ENCODE assay signal across 18 cellular contexts in genomic region chr12:95601626-95602025, GRCh38. TPM values are rescaled to one million over a fixed set of nuclear protein-coding genes. Genes with fewer than 3 reads are reported as not detected.
DNase-seq lines count a peak whose midpoint lies in the region; ATAC-seq and TF ChIP-seq lines count a peak whose summit lies in the region.
"Had no signal": no experiment of that assay in that cellular context is flagged by ENCODE, and none has a peak within 500 bp of the region (broad histone marks: within the 10 kb centered on the region; RNA-seq: fewer than 3 reads in every experiment).

No MANE protein-coding gene starts in this region.

- H3K27ac Mint-ChIP-seq in HFFc6 = peak overlapping the region; percentile 58
- H3K27ac Mint-ChIP-seq in stimulated activated naive CD8-positive, alpha-beta T cell treated with anti-CD3 and anti-CD28 coated beads, Interleukin-15, amount 100 ng/mL, for 72 hours = no peak overlapping the region
- H3K27ac Mint-ChIP-seq: activated CD8-positive, alpha-beta T cell treated with anti-CD3 and anti-CD28 coated beads, Interleukin-2, amount 10 ng/mL, durations not matched to agents 7 days and 5 days; CD4-positive, alpha-beta memory T cell; natural killer cell treated with Interleukin-12 subunit alpha and Interleukin-12 subunit beta and Interleukin-15 and Interleukin-18, amount 100 ng/mL, for 72 hours; stimulated activated memory B cell treated with anti-CD40 and anti-IgM and Interleukin-4, amounts not matched to agents 10 μg/mL and 1 μg/mL and 100 μg/mL, for 72 hours had no signal

- H3K27me3 Mint-ChIP-seq in HFFc6 (ENCODE audit: insufficient read depth) = no peaks in the 10 kb centered on the region
- no peaks in the 10 kb centered on the region for H3K27me3 Mint-ChIP-seq in stimulated activated naive CD8-positive, alpha-beta T cell treated with anti-CD3 and anti-CD28 coated beads, Interleukin-15, amount 100 ng/mL, for 72 hours

- H3K36me3 ChIP-seq in adipocyte (ENCODE audit: control insufficient read depth, insufficient read depth, low read length, severe bottlenecking) (no peaks in the 10 kb centered on the region), subcutaneous abdominal adipose tissue (ENCODE audit: control insufficient read depth in 5 of 5, insufficient read depth in 5 of 5, low read length in 5 of 5) (no peaks in the 10 kb centered on the region)
- H3K36me3 ChIP-seq: sigmoid colon had no signal

- TF ChIP-seq CTCF in HFFc6 (IDR thresholded peaks at IDR 0.05) = no peak

- DNase-seq in HFFc6 = peak; percentile 72
- DNase-seq in adipocyte (ENCODE audit: low read depth) = peak; percentile 45
- DNase-seq in glomerular visceral epithelial cell (ENCODE audit: extremely low spot score) = peak; percentile 48
- DNase-seq in HuH-7 (ENCODE audit: low spot score) = no peak
- DNase-seq in stimulated activated naive CD8-positive, alpha-beta T cell treated with anti-CD3 and anti-CD28 coated beads, Interleukin-15, amount 100 ng/mL, for 72 hours = no peak
- DNase-seq: activated CD8-positive, alpha-beta T cell treated with anti-CD3 and anti-CD28 coated beads, Interleukin-2, amount 10 ng/mL, durations not matched to agents 7 days and 5 days; activated gamma-delta T cell; CD4-positive, alpha-beta memory T cell; NCI-H774; SHP77 treated with DMSO at 0.1 percent for 48 hours; sigmoid colon had no signal

- peak overlapping the region; percentile 3; the same call in 1 of the 2 replicates for H3K4me3 Mint-ChIP-seq in HFFc6
- no peak overlapping the region for H3K4me3 Mint-ChIP-seq in stimulated activated naive CD8-positive, alpha-beta T cell treated with anti-CD3 and anti-CD28 coated beads, Interleukin-15, amount 100 ng/mL, for 72 hours
- H3K4me3 Mint-ChIP-seq: activated CD8-positive, alpha-beta T cell treated with anti-CD3 and anti-CD28 coated beads, Interleukin-2, amount 10 ng/mL, durations not matched to agents 7 days and 5 days; CD4-positive, alpha-beta memory T cell; natural killer cell treated with Interleukin-12 subunit alpha and Interleukin-12 subunit beta and Interleukin-15 and Interleukin-18, amount 100 ng/mL, for 72 hours; stimulated activated memory B cell treated with anti-CD40 and anti-IgM and Interleukin-4, amounts not matched to agents 10 μg/mL and 1 μg/mL and 100 μg/mL, for 72 hours had no signal

- peaks cover 43% of the 10 kb centered on the region for H3K4me1 Mint-ChIP-seq in HFFc6 (ENCODE audit: low read depth)
- H3K4me1 Mint-ChIP-seq in stimulated activated naive CD8-positive, alpha-beta T cell treated with anti-CD3 and anti-CD28 coated beads, Interleukin-15, amount 100 ng/mL, for 72 hours = no peaks in the 10 kb centered on the region
- H3K4me1 Mint-ChIP-seq: CD4-positive, alpha-beta memory T cell; stimulated activated memory B cell treated with anti-CD40 and anti-IgM and Interleukin-4, amounts not matched to agents 10 μg/mL and 1 μg/mL and 100 μg/mL, for 72 hours had no signal

- H3K9me3 Mint-ChIP-seq in HFFc6 = no peaks in the 10 kb centered on the region
- no peaks in the 10 kb centered on the region for H3K9me3 Mint-ChIP-seq in stimulated activated naive CD8-positive, alpha-beta T cell treated with anti-CD3 and anti-CD28 coated beads, Interleukin-15, amount 100 ng/mL, for 72 hours
- H3K9me3 Mint-ChIP-seq: CD4-positive, alpha-beta memory T cell; natural killer cell treated with Interleukin-12 subunit alpha and Interleukin-12 subunit beta and Interleukin-15 and Interleukin-18, amount 100 ng/mL, for 72 hours; stimulated activated memory B cell treated with anti-CD40 and anti-IgM and Interleukin-4, amounts not matched to agents 10 μg/mL and 1 μg/mL and 100 μg/mL, for 72 hours had no signal

- no peaks in the 10 kb centered on the region for H3K36me3 Mint-ChIP-seq in HFFc6 (ENCODE audit: low read depth)
- H3K36me3 Mint-ChIP-seq: CD4-positive, alpha-beta memory T cell; natural killer cell treated with Interleukin-12 subunit alpha and Interleukin-12 subunit beta and Interleukin-15 and Interleukin-18, amount 100 ng/mL, for 72 hours; stimulated activated memory B cell treated with anti-CD40 and anti-IgM and Interleukin-4, amounts not matched to agents 10 μg/mL and 1 μg/mL and 100 μg/mL, for 72 hours had no signal

- no peak for ATAC-seq in HG02973 (IDR thresholded peaks at IDR 0.05; ENCODE audit: unreplicated experiment)
- no peak for ATAC-seq in stimulated activated naive CD8-positive, alpha-beta T cell treated with anti-CD3 and anti-CD28 coated beads, Interleukin-15, amount 100 ng/mL, for 72 hours
- no peak for ATAC-seq in HG03521 (IDR thresholded peaks at IDR 0.05; ENCODE audit: unreplicated experiment)
- ATAC-seq: activated CD8-positive, alpha-beta T cell treated with anti-CD3 and anti-CD28 coated beads, Interleukin-2, amount 10 ng/mL, durations not matched to agents 7 days and 5 days; natural killer cell treated with Interleukin-12 subunit alpha and Interleukin-12 subunit beta and Interleukin-15 and Interleukin-18, amount 100 ng/mL, for 72 hours; stimulated activated memory B cell treated with anti-CD40 and anti-IgM and Interleukin-4, amounts not matched to agents 10 μg/mL and 1 μg/mL and 100 μg/mL, for 72 hours had no signal

- H3K27ac ChIP-seq in subcutaneous abdominal adipose tissue (ENCODE audit: low read depth, low read length) = peak overlapping the region; percentile 11
- H3K27ac ChIP-seq: hepatocyte, KMS-11 had no signal

- no peaks in the 10 kb centered on the region for H3K9me3 ChIP-seq in adipocyte (ENCODE audit: control insufficient read depth, low read length)
- no peaks in the 10 kb centered on the region for H3K9me3 ChIP-seq in subcutaneous abdominal adipose tissue (ENCODE audit: control insufficient read depth in 5 of 5, low read length in 5 of 5)
- H3K9me3 ChIP-seq: sigmoid colon had no signal

- H3K4me1 ChIP-seq in adipocyte (ENCODE audit: control insufficient read depth, insufficient read depth, low read length) (peaks cover 10% of the 10 kb centered on the region), subcutaneous abdominal adipose tissue (ENCODE audit: control insufficient read depth in 5 of 5, insufficient read depth in 5 of 5, low read length in 5 of 5) (peaks cover 0 to 20% (median 0%) of the 10 kb centered on the region in 5 donors)

- no peaks in the 10 kb centered on the region for H3K27me3 ChIP-seq in adipocyte (replicated peaks; ENCODE audit: control insufficient read depth, insufficient read depth, low read length)
- H3K27me3 ChIP-seq in subcutaneous abdominal adipose tissue (ENCODE audit: control insufficient read depth in 5 of 5, insufficient read depth in 4 of 5, low read length in 5 of 5) = no peaks in the 10 kb centered on the region
- H3K27me3 ChIP-seq: hepatocyte, sigmoid colon had no signal

- H3K9ac ChIP-seq in adipocyte (ENCODE audit: low read length) (no peak overlapping the region), subcutaneous abdominal adipose tissue (ENCODE audit: low read length in 5 of 5) (no peak overlapping the region)
- H3K9ac ChIP-seq: KMS-11 had no signal

- H3K4me3 ChIP-seq in adipocyte (ENCODE audit: low read length) (no peak overlapping the region), subcutaneous abdominal adipose tissue (ENCODE audit: low read depth in 1 of 5, low read length in 5 of 5) (no peak overlapping the region)
- H3K4me3 ChIP-seq: hepatocyte, sigmoid colon had no signal

RNA-seq across cellular contexts. Expression of gene USP44, which starts 50.4 kb away (rescaled TPM):
- not detected for total RNA-seq in HFFc6 (2021; fragmentation: NEBNext Ultra II Directional; extraction: Animal tissue kit (Norgen Biotek cat#: 25700))

Comparison
In these comparisons a context has a peak if more than half of its experiments do, and no peak if none do; other contexts are left out.
1. DNase-seq: peak in HFFc6 (single experiment), adipocyte (single experiment) and glomerular visceral epithelial cell (single experiment); none in HuH-7 (single experiment) and stimulated activated naive CD8-positive, alpha-beta T cell treated with anti-CD3 and anti-CD28 coated beads, Interleukin-15, amount 100 ng/mL, for 72 hours (0 of 2).